9 cellular contexts compared by ENCODE assay signal in genomic region chr7:100887186-100887954, GRCh38. TPM values are rescaled to one million over a fixed set of nuclear protein-coding genes. Genes with fewer than 3 reads are reported as not detected.
DNase-seq lines count a peak whose midpoint lies in the region; ATAC-seq and TF ChIP-seq lines count a peak whose summit lies in the region.
"Had no signal": no experiment of that assay in that cellular context is flagged by ENCODE, and none has a peak within 500 bp of the region (broad histone marks: within the 10 kb centered on the region; RNA-seq: fewer than 3 reads in every experiment).

No MANE protein-coding gene starts in this region.

- DNase-seq in GM13976 (ENCODE audit: low spot score), result peak; percentile 86
- no peak for DNase-seq in HFFc6
- DNase-seq in OCI-M2 (lab: John Stamatoyannopoulos, UW; ENCODE audit: unreplicated experiment), result peak; percentile 28
- DNase-seq in activated naive CD8-positive, alpha-beta T cell treated with anti-CD3 and anti-CD28 coated beads, Interleukin-2, amount 10 ng/mL, durations not matched to agents 7 days and 5 days, result peak; percentile 65
- DNase-seq in osteocyte (ENCODE audit: extremely low spot score, unreplicated experiment), result no peak
- no peak for DNase-seq in globus pallidus (ENCODE audit: low spot score)

- peaks cover 55% of the 10 kb centered on the region for H3K36me3 Mint-ChIP-seq in HFFc6 (ENCODE audit: low read depth)
- H3K36me3 Mint-ChIP-seq in activated naive CD8-positive, alpha-beta T cell treated with anti-CD3 and anti-CD28 coated beads, Interleukin-2, amount 10 ng/mL, durations not matched to agents 7 days and 5 days, result peaks cover 39% of the 10 kb centered on the region
- peaks cover 53% of the 10 kb centered on the region for H3K36me3 Mint-ChIP-seq in osteocyte (ENCODE audit: unreplicated experiment)

- TF ChIP-seq CTCF in GM13976 (IDR thresholded peaks at IDR 0.05; ENCODE audit: borderline replicate concordance, control extremely low read depth, extremely low read depth, insufficient read depth, missing control alignments) (no peak), HFFc6 (IDR thresholded peaks at IDR 0.05) (no peak), osteocyte (IDR thresholded peaks at IDR 0.05) (no peak)

- ATAC-seq in activated naive CD8-positive, alpha-beta T cell treated with anti-CD3 and anti-CD28 coated beads, Interleukin-2, amount 10 ng/mL, durations not matched to agents 7 days and 5 days (ENCODE audit: low read depth), result peak; percentile 39
- no peak for ATAC-seq in GM18519 (IDR thresholded peaks at IDR 0.05; ENCODE audit: low FRiP score, unreplicated experiment)
- no peak for ATAC-seq in GM18868 (IDR thresholded peaks at IDR 0.05; ENCODE audit: unreplicated experiment)

- H3K4me3 Mint-ChIP-seq in HFFc6, result peak overlapping the region; percentile 22; the same call in 1 of the 2 replicates
- H3K4me3 Mint-ChIP-seq in activated naive CD8-positive, alpha-beta T cell treated with anti-CD3 and anti-CD28 coated beads, Interleukin-2, amount 10 ng/mL, durations not matched to agents 7 days and 5 days, result peak overlapping the region; percentile 85
- peak overlapping the region; percentile 16 for H3K4me3 Mint-ChIP-seq in osteocyte (ENCODE audit: unreplicated experiment)

- H3K4me1 Mint-ChIP-seq in HFFc6 (ENCODE audit: low read depth), result peaks cover 34% of the 10 kb centered on the region
- H3K4me1 Mint-ChIP-seq in activated naive CD8-positive, alpha-beta T cell treated with anti-CD3 and anti-CD28 coated beads, Interleukin-2, amount 10 ng/mL, durations not matched to agents 7 days and 5 days, result peaks cover 42% of the 10 kb centered on the region
- H3K4me1 Mint-ChIP-seq in osteocyte (ENCODE audit: unreplicated experiment), result peaks cover 31% of the 10 kb centered on the region

- POLR2A ChIA-PET in activated naive CD8-positive, alpha-beta T cell treated with anti-CD3 and anti-CD28 coated beads, Interleukin-2, amount 10 ng/mL, durations not matched to agents 7 days and 5 days (lab: Charles Lee), result interaction anchor here (1.2 to 6.3 kb wide), 3 partner anchors 11 to 34 kb away, joined by 3 to 176 read pairs (median 4); partner anchors contain the start of genes SRRT and TRIP6

- peaks cover 10% of the 10 kb centered on the region for H3K27me3 Mint-ChIP-seq in HFFc6 (ENCODE audit: insufficient read depth)
- H3K27me3 Mint-ChIP-seq in activated naive CD8-positive, alpha-beta T cell treated with anti-CD3 and anti-CD28 coated beads, Interleukin-2, amount 10 ng/mL, durations not matched to agents 7 days and 5 days, result peaks cover 10% of the 10 kb centered on the region
- no peaks in the 10 kb centered on the region for H3K27me3 Mint-ChIP-seq in osteocyte (ENCODE audit: unreplicated experiment)

- in situ Hi-C loops in GM13976 (cut with MboI; ENCODE audit: low sequenced_read_pairs, unreplicated experiment), result no loop called here

- H3K9me3 Mint-ChIP-seq in HFFc6, result no peaks in the 10 kb centered on the region
- H3K9me3 Mint-ChIP-seq in activated naive CD8-positive, alpha-beta T cell treated with anti-CD3 and anti-CD28 coated beads, Interleukin-2, amount 10 ng/mL, durations not matched to agents 7 days and 5 days, result no peaks in the 10 kb centered on the region
- H3K9me3 Mint-ChIP-seq in osteocyte (ENCODE audit: unreplicated experiment), result no peaks in the 10 kb centered on the region

- H3K27ac Mint-ChIP-seq in HFFc6 (peak overlapping the region; percentile 48), osteocyte (ENCODE audit: unreplicated experiment) (peak overlapping the region; percentile 34)
- peak overlapping the region; percentile 92 for H3K27ac Mint-ChIP-seq in activated naive CD8-positive, alpha-beta T cell treated with anti-CD3 and anti-CD28 coated beads, Interleukin-2, amount 10 ng/mL, durations not matched to agents 7 days and 5 days

RNA-seq across cellular contexts. Expression of gene UFSP1, which starts 2.1 kb away (rescaled TPM):
- total RNA-seq in HFFc6 (2021; fragmentation: NEBNext Ultra II Directional; extraction: Animal tissue kit (Norgen Biotek cat#: 25700)), result 1 to 10 TPM; 3.2 to 3.6 (median 3.5) TPM
- total RNA-seq in activated naive CD8-positive, alpha-beta T cell treated with anti-CD3 and anti-CD28 coated beads, Interleukin-2, amount 10 ng/mL, durations not matched to agents 7 days and 5 days, result 1 to 10 TPM; 3.0 to 4.7 TPM
- total RNA-seq in osteocyte, result 2.9 and 3.7 TPM in 2 replicates

RNA-seq across cellular contexts. Expression of gene ACHE, which starts 8.3 kb away (rescaled TPM):
- total RNA-seq in HFFc6 (2021; fragmentation: NEBNext Ultra II Directional; extraction: Animal tissue kit (Norgen Biotek cat#: 25700)), result under 1 TPM in 1 of 6 experiments, not detected in 5; 0.31 TPM
- under 1 TPM in 1 of 2 experiments, not detected in 1; 0.34 TPM for total RNA-seq in activated naive CD8-positive, alpha-beta T cell treated with anti-CD3 and anti-CD28 coated beads, Interleukin-2, amount 10 ng/mL, durations not matched to agents 7 days and 5 days
- 1.5 and 2.2 TPM in 2 replicates for total RNA-seq in osteocyte
- total RNA-seq: M059J had no signal

RNA-seq across cellular contexts. Expression of gene SRRT, which starts 12.5 kb away (rescaled TPM):
- 100 to 1,000 TPM; 111 to 154 (median 133) TPM for total RNA-seq in HFFc6 (2021; fragmentation: NEBNext Ultra II Directional; extraction: Animal tissue kit (Norgen Biotek cat#: 25700))
- 100 to 1,000 TPM; 251 to 255 TPM for total RNA-seq in activated naive CD8-positive, alpha-beta T cell treated with anti-CD3 and anti-CD28 coated beads, Interleukin-2, amount 10 ng/mL, durations not matched to agents 7 days and 5 days
- total RNA-seq in osteocyte, result 159 and 162 TPM in 2 replicates

RNA-seq across cellular contexts. Expression of gene TRIP6, which starts 20.2 kb away (rescaled TPM):
- total RNA-seq in HFFc6 (2021; fragmentation: NEBNext Ultra II Directional; extraction: Animal tissue kit (Norgen Biotek cat#: 25700)), result 100 to 1,000 TPM; 125 to 148 (median 140) TPM
- total RNA-seq in activated naive CD8-positive, alpha-beta T cell treated with anti-CD3 and anti-CD28 coated beads, Interleukin-2, amount 10 ng/mL, durations not matched to agents 7 days and 5 days, result 10 to 100 TPM; 25.6 to 28.0 TPM
- 123 and 126 TPM in 2 replicates for total RNA-seq in osteocyte

RNA-seq across cellular contexts. Expression of gene SLC12A9, which starts 34.9 kb away (rescaled TPM):
- total RNA-seq in HFFc6 (2021; fragmentation: NEBNext Ultra II Directional; extraction: Animal tissue kit (Norgen Biotek cat#: 25700)), result 10 to 100 TPM; 19.3 to 26.2 (median 21.7) TPM
- 10 to 100 TPM; 39.0 to 41.2 TPM for total RNA-seq in activated naive CD8-positive, alpha-beta T cell treated with anti-CD3 and anti-CD28 coated beads, Interleukin-2, amount 10 ng/mL, durations not matched to agents 7 days and 5 days
- 32.1 and 32.4 TPM in 2 replicates for total RNA-seq in osteocyte

Comparison
In these comparisons a context has a peak if more than half of its experiments do, and no peak if none do; other contexts are left out.
1. DNase-seq: peak in GM13976 (single experiment), OCI-M2 (single experiment) and activated naive CD8-positive, alpha-beta T cell treated with anti-CD3 and anti-CD28 coated beads, Interleukin-2, amount 10 ng/mL, durations not matched to agents 7 days and 5 days (single experiment); none in HFFc6 (single experiment), osteocyte (single experiment) and globus pallidus (single experiment).
2. H3K27ac Mint-ChIP-seq: peak in every context shown above with its lines; median percentile 92 in activated naive CD8-positive, alpha-beta T cell treated with anti-CD3 and anti-CD28 coated beads, Interleukin-2, amount 10 ng/mL, durations not matched to agents 7 days and 5 days; 48 in HFFc6; 34 in osteocyte.
3. H3K4me3 Mint-ChIP-seq: peak in every context shown above with its lines; median percentile 85 in activated naive CD8-positive, alpha-beta T cell treated with anti-CD3 and anti-CD28 coated beads, Interleukin-2, amount 10 ng/mL, durations not matched to agents 7 days and 5 days; 22 in HFFc6; 16 in osteocyte.